Comparison of ENCODE assay signal across 10 cellular contexts in the genomic region with DNA sequence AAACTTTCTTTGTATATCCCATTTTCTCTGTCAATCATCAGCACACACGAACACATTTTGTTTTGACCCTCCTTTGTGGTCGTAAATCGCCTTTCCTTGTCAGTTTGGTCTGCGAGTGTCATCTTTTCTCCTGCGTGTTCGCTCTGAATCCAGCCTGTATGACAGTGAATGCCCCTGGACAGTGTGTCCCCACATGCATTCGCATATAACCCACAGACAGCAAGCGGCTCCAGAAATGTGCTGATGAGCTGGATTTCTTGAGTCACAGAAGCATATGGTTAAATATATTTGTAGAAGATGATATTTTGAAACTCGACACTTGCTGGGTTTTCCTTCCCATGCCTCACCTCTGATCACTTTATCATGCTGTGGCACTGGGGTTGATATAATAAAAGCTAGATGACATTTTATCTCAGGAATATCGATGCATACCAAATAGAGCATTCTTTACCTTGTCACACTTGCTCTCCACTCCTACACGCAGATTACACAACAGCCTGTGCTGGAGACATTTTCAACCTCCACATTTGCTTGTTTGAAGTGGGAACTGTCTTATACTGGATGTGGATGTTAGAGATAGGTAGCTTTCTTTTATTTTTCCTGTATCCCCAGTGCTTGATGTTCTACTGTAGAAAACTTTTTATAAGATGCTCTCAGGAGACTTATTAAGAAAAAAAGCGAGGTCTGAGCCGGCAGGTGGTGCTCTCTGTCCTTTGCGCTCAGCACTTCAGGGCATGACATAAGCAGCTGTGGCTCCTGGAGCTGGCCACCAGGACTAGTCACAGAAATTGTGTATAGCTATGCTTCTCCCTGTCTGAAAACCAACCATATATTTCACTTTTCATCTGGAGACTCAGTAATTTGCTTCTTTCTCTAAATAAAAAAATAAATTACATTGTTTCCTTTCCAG.
DNase-seq lines count a peak whose midpoint lies in the region; ATAC-seq, FAIRE-seq and TF ChIP-seq lines count a peak whose summit lies in the region.
"Had no signal": no experiment of that assay in that cellular context is flagged by ENCODE, and none has a peak within 500 bp of the region (broad histone marks: within the 10 kb centered on the region; RNA-seq: fewer than 3 reads in every experiment).

No MANE protein-coding gene starts in this region.

- H3K36me3 ChIP-seq in astrocyte (ENCODE audit: insufficient read depth, low read length): no peaks in the 10 kb centered on the region
- H3K36me3 ChIP-seq: tibial artery had no signal

- FAIRE-seq in astrocyte (lab: Jason Lieb, UNC): no peak

- no peak overlapping the region for H3K4me2 ChIP-seq in astrocyte (ENCODE audit: low read length)

- H3K4me3 Mint-ChIP-seq in astrocyte (ENCODE audit: unreplicated experiment) (no peak overlapping the region), neural crest cell (no peak overlapping the region)
- H3K4me3 Mint-ChIP-seq in stimulated activated effector memory CD8-positive, alpha-beta T cell treated with anti-CD3 and anti-CD28 coated beads, Interleukin-12 subunit alpha, Interleukin-12 subunit beta, amount 100 ng/mL, for 72 hours: no peak overlapping the region

- H3K27me3 ChIP-seq in astrocyte (ENCODE audit: insufficient read depth, low read length): peaks cover 4% of the 10 kb centered on the region
- H3K27me3 ChIP-seq: tibial artery had no signal

- H3K4me1 ChIP-seq in astrocyte (ENCODE audit: insufficient read depth, low read length): no peaks in the 10 kb centered on the region
- H3K4me1 ChIP-seq: tibial artery had no signal

- H4K20me1 ChIP-seq in astrocyte (ENCODE audit: insufficient read depth, low read length): no peaks in the 10 kb centered on the region

- H3K27ac ChIP-seq in astrocyte (ENCODE audit: low read depth, low read length): no peak overlapping the region
- H3K27ac ChIP-seq: tibial artery had no signal

- H3K36me3 Mint-ChIP-seq in astrocyte (ENCODE audit: low read depth, unreplicated experiment): no peaks in the 10 kb centered on the region
- H3K36me3 Mint-ChIP-seq in neural crest cell (ENCODE audit: low read depth): no peaks in the 10 kb centered on the region
- no peaks in the 10 kb centered on the region for H3K36me3 Mint-ChIP-seq in stimulated activated effector memory CD8-positive, alpha-beta T cell treated with anti-CD3 and anti-CD28 coated beads, Interleukin-12 subunit alpha, Interleukin-12 subunit beta, amount 100 ng/mL, for 72 hours

- peak; percentile 59; the same call in 1 of the 2 replicates for TF ChIP-seq CTCF in LNCAP (IDR thresholded peaks at IDR 0.05)
- TF ChIP-seq CTCF in astrocyte (IDR thresholded peaks at IDR 0.05; ENCODE audit: insufficient read depth, low read depth, low read length): peak; percentile 9
- TF ChIP-seq CTCF in neural crest cell (conservative IDR thresholded peaks at IDR 0.05): peak; percentile 51

- H2AFZ ChIP-seq in astrocyte (ENCODE audit: low read depth, low read length): no peak overlapping the region

- DNase-seq in G401 (ENCODE audit: low spot score) (peak; percentile 60), astrocyte (ENCODE audit: low read depth) (no peak), neural crest cell (ENCODE audit: low read depth, low spot score) (no peak), T-helper 2 cell (no peak), dedifferentiated amniotic fluid mesenchymal stem cell (ENCODE audit: extremely low spot score) (no peak)
- no peak for DNase-seq in stimulated activated effector memory CD8-positive, alpha-beta T cell treated with anti-CD3 and anti-CD28 coated beads, Interleukin-12 subunit alpha, Interleukin-12 subunit beta, amount 100 ng/mL, for 72 hours (ENCODE audit: low spot score in 2 of 2)
- DNase-seq: tibial artery had no signal

- no peak overlapping the region for H3K9ac ChIP-seq in astrocyte (ENCODE audit: low read length)

- H3K9me3 ChIP-seq in astrocyte (ENCODE audit: insufficient read depth, low read depth, low read length): no peaks in the 10 kb centered on the region
- H3K9me3 ChIP-seq: tibial artery had no signal

- H3K27me3 Mint-ChIP-seq in astrocyte (ENCODE audit: low read depth, unreplicated experiment): peaks cover 11% of the 10 kb centered on the region
- no peaks in the 10 kb centered on the region for H3K27me3 Mint-ChIP-seq in neural crest cell (ENCODE audit: low read depth)

- in situ Hi-C loops in G401 (cut with HindIII; ENCODE audit: low sequenced_read_pairs): no loop called here

- H3K27ac Mint-ChIP-seq in astrocyte (ENCODE audit: unreplicated experiment) (no peak overlapping the region), neural crest cell (ENCODE audit: unreplicated experiment) (no peak overlapping the region)
- no peak overlapping the region for H3K27ac Mint-ChIP-seq in stimulated activated effector memory CD8-positive, alpha-beta T cell treated with anti-CD3 and anti-CD28 coated beads, Interleukin-12 subunit alpha, Interleukin-12 subunit beta, amount 100 ng/mL, for 72 hours

- H3K4me1 Mint-ChIP-seq in astrocyte (ENCODE audit: low read depth, unreplicated experiment): no peaks in the 10 kb centered on the region
- H3K4me1 Mint-ChIP-seq in neural crest cell: no peaks in the 10 kb centered on the region
- H3K4me1 Mint-ChIP-seq in stimulated activated effector memory CD8-positive, alpha-beta T cell treated with anti-CD3 and anti-CD28 coated beads, Interleukin-12 subunit alpha, Interleukin-12 subunit beta, amount 100 ng/mL, for 72 hours: no peaks in the 10 kb centered on the region

- H3K4me3 ChIP-seq in astrocyte (ENCODE audit: insufficient read depth, low read depth, low read length): no peak overlapping the region
- H3K4me3 ChIP-seq: lung, tibial artery had no signal

- no peaks in the 10 kb centered on the region for H3K79me2 ChIP-seq in astrocyte (ENCODE audit: insufficient read depth, low read length)

- peaks cover 2% of the 10 kb centered on the region for H3K9me3 Mint-ChIP-seq in astrocyte (ENCODE audit: unreplicated experiment)
- H3K9me3 Mint-ChIP-seq in neural crest cell: no peaks in the 10 kb centered on the region
- H3K9me3 Mint-ChIP-seq in stimulated activated effector memory CD8-positive, alpha-beta T cell treated with anti-CD3 and anti-CD28 coated beads, Interleukin-12 subunit alpha, Interleukin-12 subunit beta, amount 100 ng/mL, for 72 hours: peaks cover 3% of the 10 kb centered on the region

- no peak for ATAC-seq in GM21737 (IDR thresholded peaks at IDR 0.05; ENCODE audit: unreplicated experiment)
- no peak for ATAC-seq in stimulated activated effector memory CD8-positive, alpha-beta T cell treated with anti-CD3 and anti-CD28 coated beads, Interleukin-12 subunit alpha, Interleukin-12 subunit beta, amount 100 ng/mL, for 72 hours

Comparison
In these comparisons a context has a peak if more than half of its experiments do, and no peak if none do; other contexts are left out.
1. CTCF ChIP-seq: peak in every context shown above with its lines; median percentile 59 in LNCAP; 51 in neural crest cell; 9 in astrocyte.